ENCODE assay signal across 29 cellular contexts in the genomic region with DNA sequence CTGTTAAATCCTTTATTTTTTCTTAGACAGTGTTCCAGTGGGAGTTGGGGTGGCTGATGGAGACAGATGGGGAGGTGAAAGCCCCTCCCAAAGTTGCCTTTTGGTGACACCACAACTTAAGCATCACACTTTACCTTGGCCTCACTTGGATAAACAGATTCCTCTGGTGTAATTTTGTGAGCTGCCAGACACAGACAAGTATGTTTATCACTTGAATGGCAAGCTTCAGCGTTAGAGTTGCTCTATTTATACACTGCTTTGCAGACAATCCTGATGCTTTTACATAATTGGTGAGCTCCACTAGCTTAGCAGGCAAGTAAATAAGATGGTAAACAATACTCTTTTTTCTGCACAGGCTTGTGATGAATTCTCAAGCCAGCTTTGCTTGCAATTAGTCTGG.
DNase-seq lines count a peak whose midpoint lies in the region; ATAC-seq lines count a peak whose summit lies in the region.
"Had no signal": no experiment of that assay in that cellular context is flagged by ENCODE, and none has a peak within 500 bp of the region (broad histone marks: within the 10 kb centered on the region; RNA-seq: fewer than 3 reads in every experiment).

No MANE protein-coding gene starts in this region.

- no peaks in the 10 kb centered on the region for H3K4me1 Mint-ChIP-seq in T-helper 2 cell treated with Interferon-gamma antibody and Interleukin-4, amounts not matched to agents 5 μg/mL and 100 μg/mL, for 36 hours (ENCODE audit: low read depth)
- H3K4me1 Mint-ChIP-seq: activated naive CD4-positive, alpha-beta T cell treated with anti-CD3 and anti-CD28 coated beads, Interleukin-2, amount 10 ng/mL, durations not matched to agents 7 days and 5 days; activated T-helper 17 cell treated with anti-CD3 and anti-CD28 coated beads, Interleukin-2, amount 50 U/mL, for 72 hours; naive B cell had no signal

- peaks cover 7% of the 10 kb centered on the region for H3K36me3 Mint-ChIP-seq in T-helper 2 cell treated with Interferon-gamma antibody and Interleukin-4, amounts not matched to agents 5 μg/mL and 100 μg/mL, for 36 hours (ENCODE audit: low read depth)
- H3K36me3 Mint-ChIP-seq: activated naive CD4-positive, alpha-beta T cell treated with anti-CD3 and anti-CD28 coated beads, Interleukin-2, amount 10 ng/mL, durations not matched to agents 7 days and 5 days; naive B cell; stimulated activated naive B cell treated with anti-CD40 and anti-IgM and Interleukin-4, amounts not matched to agents 10 μg/mL and 1 μg/mL and 100 μg/mL, for 72 hours had no signal

- no peaks in the 10 kb centered on the region for H3K27me3 Mint-ChIP-seq in T-helper 2 cell treated with Interferon-gamma antibody and Interleukin-4, amounts not matched to agents 5 μg/mL and 100 μg/mL, for 36 hours (ENCODE audit: low read depth)
- H3K27me3 Mint-ChIP-seq: activated CD4-positive, alpha-beta T cell treated with anti-CD3 and anti-CD28 coated beads for 36 hours; activated naive CD4-positive, alpha-beta T cell treated with anti-CD3 and anti-CD28 coated beads, Interleukin-2, amount 10 ng/mL, durations not matched to agents 7 days and 5 days; activated T-helper 17 cell treated with anti-CD3 and anti-CD28 coated beads, Interleukin-2, amount 50 U/mL, for 72 hours; naive B cell; stimulated activated naive B cell treated with anti-CD40 and anti-IgM and Interleukin-4, amounts not matched to agents 10 μg/mL and 1 μg/mL and 100 μg/mL, for 72 hours had no signal

- DNase-seq in NCI-H2227 (lab: John Stamatoyannopoulos, UW; ENCODE audit: unreplicated experiment) (peak; percentile 72), NCI-H2227 treated with DMSO at 0.1 percent for 48 hours (lab: John Stamatoyannopoulos, UW) (no peak), islet precursor cell (peak; percentile 54), retina (no peak)
- DNase-seq in T-helper 2 cell treated with Interferon-gamma antibody and Interleukin-4, amounts not matched to agents 5 μg/mL and 100 μg/mL, for 36 hours (ENCODE audit: low spot score) = no peak
- DNase-seq: 8988T; activated CD4-positive, alpha-beta T cell treated with anti-CD3 and anti-CD28 coated beads for 36 hours; activated naive CD4-positive, alpha-beta T cell treated with anti-CD3 and anti-CD28 coated beads, Interleukin-2, amount 10 ng/mL, durations not matched to agents 7 days and 5 days; brain microvascular endothelial cell; Calu3; effector CD4-positive, alpha-beta T cell; GF-D8; naive B cell; NCI-H187 treated with DMSO at 0.1 percent for 48 hours; NCI-H226; SJCRH30; stimulated activated naive B cell treated with anti-CD40 and anti-IgM and Interleukin-4, amounts not matched to agents 10 μg/mL and 1 μg/mL and 100 μg/mL, for 72 hours; SW 1271; T-helper 9 cell had no signal

- H3K27ac Mint-ChIP-seq in T-helper 2 cell treated with Interferon-gamma antibody and Interleukin-4, amounts not matched to agents 5 μg/mL and 100 μg/mL, for 36 hours = no peak overlapping the region
- H3K27ac Mint-ChIP-seq: activated CD4-positive, alpha-beta T cell treated with anti-CD3 and anti-CD28 coated beads for 36 hours; activated naive CD4-positive, alpha-beta T cell treated with anti-CD3 and anti-CD28 coated beads, Interleukin-2, amount 10 ng/mL, durations not matched to agents 7 days and 5 days; activated T-helper 17 cell treated with anti-CD3 and anti-CD28 coated beads, Interleukin-2, amount 50 U/mL, for 72 hours; CD14-positive monocyte; naive B cell; stimulated activated naive B cell treated with anti-CD40 and anti-IgM and Interleukin-4, amounts not matched to agents 10 μg/mL and 1 μg/mL and 100 μg/mL, for 72 hours had no signal

- peak overlapping the region; percentile 70 for H3K27ac ChIP-seq in cingulate gyrus (ENCODE audit: low read depth, low read length)
- H3K27ac ChIP-seq in temporal lobe (ENCODE audit: low read depth, low read length) = peak overlapping the region; percentile 33
- H3K27ac ChIP-seq: brain microvascular endothelial cell, neutrophil, prostate gland, SJCRH30, skin epidermis, VCaP had no signal

- no peak for ATAC-seq in HG03280 (IDR thresholded peaks at IDR 0.05; ENCODE audit: unreplicated experiment)
- ATAC-seq: activated CD4-positive, alpha-beta T cell treated with anti-CD3 and anti-CD28 coated beads for 36 hours; activated T-helper 17 cell treated with anti-CD3 and anti-CD28 coated beads, Interleukin-2, amount 50 U/mL, for 72 hours; left lobe of liver had no signal

- no peak overlapping the region for H3K4me3 Mint-ChIP-seq in T-helper 2 cell treated with Interferon-gamma antibody and Interleukin-4, amounts not matched to agents 5 μg/mL and 100 μg/mL, for 36 hours
- H3K4me3 Mint-ChIP-seq: activated CD4-positive, alpha-beta T cell treated with anti-CD3 and anti-CD28 coated beads for 36 hours; activated naive CD4-positive, alpha-beta T cell treated with anti-CD3 and anti-CD28 coated beads, Interleukin-2, amount 10 ng/mL, durations not matched to agents 7 days and 5 days; activated T-helper 17 cell treated with anti-CD3 and anti-CD28 coated beads, Interleukin-2, amount 50 U/mL, for 72 hours; CD14-positive monocyte; naive B cell; stimulated activated naive B cell treated with anti-CD40 and anti-IgM and Interleukin-4, amounts not matched to agents 10 μg/mL and 1 μg/mL and 100 μg/mL, for 72 hours had no signal

- peaks cover 7% of the 10 kb centered on the region for H3K9me3 Mint-ChIP-seq in T-helper 2 cell treated with Interferon-gamma antibody and Interleukin-4, amounts not matched to agents 5 μg/mL and 100 μg/mL, for 36 hours
- H3K9me3 Mint-ChIP-seq: activated naive CD4-positive, alpha-beta T cell treated with anti-CD3 and anti-CD28 coated beads, Interleukin-2, amount 10 ng/mL, durations not matched to agents 7 days and 5 days had no signal

Comparison
In these comparisons a context has a peak if more than half of its experiments do, and no peak if none do; other contexts are left out.
1. DNase-seq: peak in NCI-H2227 (single experiment) and islet precursor cell (single experiment); none in NCI-H2227 treated with DMSO at 0.1 percent for 48 hours (single experiment), T-helper 2 cell treated with Interferon-gamma antibody and Interleukin-4, amounts not matched to agents 5 μg/mL and 100 μg/mL, for 36 hours (single experiment) and retina (single experiment).